In the genomic region with DNA sequence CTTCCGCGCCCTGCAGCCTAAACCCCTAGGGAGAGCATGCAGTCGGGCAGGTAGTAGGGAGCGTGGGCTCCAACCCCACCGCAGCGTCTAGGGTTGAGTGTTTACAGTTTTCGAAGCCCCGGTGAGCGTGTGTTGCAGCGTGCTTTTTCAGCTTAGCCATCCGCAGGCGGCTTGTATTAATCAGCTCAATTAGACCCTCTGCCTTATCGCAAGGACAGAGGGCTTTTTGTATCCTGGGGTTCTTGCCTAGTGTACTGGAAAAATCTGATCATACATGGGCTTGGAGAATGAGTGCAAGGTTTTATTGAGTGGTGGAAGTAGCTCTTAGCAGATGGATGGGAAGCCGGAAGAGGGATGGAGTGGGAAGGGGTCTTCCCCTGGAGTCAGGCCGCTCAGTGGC, we compare ENCODE assay signal across 20 cellular contexts. TPM values are rescaled to one million over a fixed set of nuclear protein-coding genes. Genes with fewer than 3 reads are reported as not detected.
DNase-seq lines count a peak whose midpoint lies in the region; TF ChIP-seq lines count a peak whose summit lies in the region.
"Had no signal": no experiment of that assay in that cellular context is flagged by ENCODE, and none has a peak within 500 bp of the region (broad histone marks: within the 10 kb centered on the region; RNA-seq: fewer than 3 reads in every experiment).

No MANE protein-coding gene starts in this region.

- no peaks in the 10 kb centered on the region for H3K79me2 ChIP-seq in osteoblast (ENCODE audit: insufficient read depth, low read length)

- no peak overlapping the region for H3K27ac Mint-ChIP-seq in activated CD4-positive, alpha-beta T cell treated with anti-CD3 and anti-CD28 coated beads, Interleukin-2, amount 10 ng/mL, durations not matched to agents 24 days and 14 days
- H3K27ac Mint-ChIP-seq: CD4-positive, CD25-positive, alpha-beta regulatory T cell had no signal

- H3K36me3 ChIP-seq in esophagus muscularis mucosa (no peaks in the 10 kb centered on the region), osteoblast (ENCODE audit: insufficient read depth, low read length) (no peaks in the 10 kb centered on the region)
- H3K36me3 ChIP-seq: BE2C had no signal

- H3K4me3 ChIP-seq in esophagus muscularis mucosa (no peak overlapping the region), osteoblast (ENCODE audit: insufficient read depth, low read length) (no peak overlapping the region)
- H3K4me3 ChIP-seq: GM12878 had no signal

- intact Hi-C loops in activated CD4-positive, alpha-beta T cell treated with anti-CD3 and anti-CD28 coated beads, Interleukin-2, amount 10 ng/mL, durations not matched to agents 24 days and 14 days (cut with micrococcal nuclease): no loop called here
- intact Hi-C loops in esophagus muscularis mucosa (cut with DNase I): no loop called here

- 81% methylated on average over 13 of the region's 15 CpGs for WGBS in esophagus muscularis mucosa

- no peak overlapping the region for H3K4me2 ChIP-seq in osteoblast (ENCODE audit: insufficient read depth, low read length)

- TF ChIP-seq EP300 in esophagus muscularis mucosa (IDR thresholded peaks at IDR 0.05): no peak

- H4K20me1 ChIP-seq in osteoblast (ENCODE audit: insufficient read depth, low read length): no peaks in the 10 kb centered on the region

- no peak overlapping the region for H3K4me3 Mint-ChIP-seq in activated CD4-positive, alpha-beta T cell treated with anti-CD3 and anti-CD28 coated beads, Interleukin-2, amount 10 ng/mL, durations not matched to agents 24 days and 14 days
- H3K4me3 Mint-ChIP-seq: CD4-positive, CD25-positive, alpha-beta regulatory T cell; CD8-positive, alpha-beta memory T cell had no signal

- no peak for TF ChIP-seq POLR2A in esophagus muscularis mucosa (IDR thresholded peaks at IDR 0.05; ENCODE audit: low read depth)

- no peak overlapping the region for H3K27ac ChIP-seq in esophagus muscularis mucosa (replicated peaks in 1 of 4)
- no peak overlapping the region for H3K27ac ChIP-seq in osteoblast (ENCODE audit: low read depth, low read length)

- H2AFZ ChIP-seq in osteoblast (ENCODE audit: low read length): no peak overlapping the region

- DNase-seq in activated CD4-positive, alpha-beta T cell treated with anti-CD3 and anti-CD28 coated beads, Interleukin-2, amount 10 ng/mL, durations not matched to agents 24 days and 14 days: peak; percentile 46
- DNase-seq in activated CD4-positive, alpha-beta T cell treated with anti-CD3 and anti-CD28 coated beads for 1 hour: no peak
- DNase-seq in RPMI7951 (ENCODE audit: low read depth) (peak; percentile 28), esophagus muscularis mucosa (ENCODE audit: extremely low spot score) (peak; percentile 62), osteoblast (ENCODE audit: insufficient read length, low spot score, missing footprints) (no peak), epidermal melanocyte (ENCODE audit: insufficient read length, low spot score) (no peak)
- DNase-seq: ACHN; BE2C; C1 segment of cervical spinal cord; CD4-positive, CD25-positive, alpha-beta regulatory T cell; CD8-positive, alpha-beta memory T cell; COR-L47; DMS 273 treated with DMSO at 0.1 percent for 48 hours; DMS53; DND-41; EL; HCEC 1CT had no signal

- no peaks in the 10 kb centered on the region for H3K36me3 Mint-ChIP-seq in activated CD4-positive, alpha-beta T cell treated with anti-CD3 and anti-CD28 coated beads, Interleukin-2, amount 10 ng/mL, durations not matched to agents 24 days and 14 days (ENCODE audit: low read depth)
- H3K36me3 Mint-ChIP-seq: CD4-positive, CD25-positive, alpha-beta regulatory T cell; CD8-positive, alpha-beta memory T cell had no signal

- H3K9me3 ChIP-seq in esophagus muscularis mucosa: no peaks in the 10 kb centered on the region
- no peaks in the 10 kb centered on the region for H3K9me3 ChIP-seq in osteoblast (ENCODE audit: low read depth, low read length)
- H3K9me3 ChIP-seq: BE2C had no signal

- no peaks in the 10 kb centered on the region for H3K9me3 Mint-ChIP-seq in activated CD4-positive, alpha-beta T cell treated with anti-CD3 and anti-CD28 coated beads, Interleukin-2, amount 10 ng/mL, durations not matched to agents 24 days and 14 days
- H3K9me3 Mint-ChIP-seq: CD8-positive, alpha-beta memory T cell had no signal

- peaks cover 25% of the 10 kb centered on the region for H3K27me3 Mint-ChIP-seq in activated CD4-positive, alpha-beta T cell treated with anti-CD3 and anti-CD28 coated beads, Interleukin-2, amount 10 ng/mL, durations not matched to agents 24 days and 14 days

- H3K4me1 Mint-ChIP-seq in activated CD4-positive, alpha-beta T cell treated with anti-CD3 and anti-CD28 coated beads, Interleukin-2, amount 10 ng/mL, durations not matched to agents 24 days and 14 days: no peaks in the 10 kb centered on the region
- H3K4me1 Mint-ChIP-seq: CD8-positive, alpha-beta memory T cell had no signal

- TF ChIP-seq CTCF in esophagus muscularis mucosa (IDR thresholded peaks at IDR 0.05) (no peak), osteoblast (IDR thresholded peaks at IDR 0.05; ENCODE audit: extremely low read depth, low read depth, low read length) (no peak)

- no peaks in the 10 kb centered on the region for H3K4me1 ChIP-seq in esophagus muscularis mucosa
- no peaks in the 10 kb centered on the region for H3K4me1 ChIP-seq in osteoblast (ENCODE audit: insufficient read depth, low read length)

- H3K27me3 ChIP-seq in esophagus muscularis mucosa (no peaks in the 10 kb centered on the region), osteoblast (ENCODE audit: insufficient read depth, low read length) (peaks cover 4% of the 10 kb centered on the region)
- H3K27me3 ChIP-seq: BE2C had no signal

RNA-seq across cellular contexts. Expression of a gene that starts 44.4 kb away (rescaled TPM):
- 104 and 105 TPM in 2 replicates for total RNA-seq in activated CD4-positive, alpha-beta T cell treated with anti-CD3 and anti-CD28 coated beads, Interleukin-2, amount 10 ng/mL, durations not matched to agents 24 days and 14 days
- total RNA-seq in RPMI7951 (2014; rRNA removed; shearing (Covaris generic)): 81.7 and 98.8 TPM in 2 replicates
- total RNA-seq in esophagus muscularis mucosa (10 to 100 TPM; 15.7 to 19.9 (median 17.7) TPM), osteoblast (7.4 and 9.8 TPM in 2 replicates)
- total RNA-seq: G401, HT-29 had no signal

Comparison
In these comparisons a context has a peak if more than half of its experiments do, and no peak if none do; other contexts are left out.
1. DNase-seq: peak in activated CD4-positive, alpha-beta T cell treated with anti-CD3 and anti-CD28 coated beads, Interleukin-2, amount 10 ng/mL, durations not matched to agents 24 days and 14 days (single experiment), RPMI7951 (single experiment) and esophagus muscularis mucosa (single experiment); none in activated CD4-positive, alpha-beta T cell treated with anti-CD3 and anti-CD28 coated beads for 1 hour (single experiment), osteoblast (single experiment) and epidermal melanocyte (single experiment).